1 cellular context compared by ENCODE assay signal in genomic region chr6:17957488-17957887, GRCh38.
TF ChIP-seq lines count a peak whose summit lies in the region.

No MANE protein-coding gene starts in this region.

TF ChIP-seq in GM12878, 131 proteins besides CTCF, POLR2A, EP300 and RAD21 (continued from another document):
- TF ChIP-seq PBX3 (IDR thresholded peaks at IDR 0.05; ENCODE audit: insufficient replicate concordance, low read depth, low read length) (no peak), REST (IDR thresholded peaks at IDR 0.05; ENCODE audit: low read depth, low read length) (no peak), TCF12 (IDR thresholded peaks at IDR 0.05; ENCODE audit: low read depth, low read length) (peak; percentile 80)
